8 cellular contexts compared by ENCODE assay signal in the genomic region with DNA sequence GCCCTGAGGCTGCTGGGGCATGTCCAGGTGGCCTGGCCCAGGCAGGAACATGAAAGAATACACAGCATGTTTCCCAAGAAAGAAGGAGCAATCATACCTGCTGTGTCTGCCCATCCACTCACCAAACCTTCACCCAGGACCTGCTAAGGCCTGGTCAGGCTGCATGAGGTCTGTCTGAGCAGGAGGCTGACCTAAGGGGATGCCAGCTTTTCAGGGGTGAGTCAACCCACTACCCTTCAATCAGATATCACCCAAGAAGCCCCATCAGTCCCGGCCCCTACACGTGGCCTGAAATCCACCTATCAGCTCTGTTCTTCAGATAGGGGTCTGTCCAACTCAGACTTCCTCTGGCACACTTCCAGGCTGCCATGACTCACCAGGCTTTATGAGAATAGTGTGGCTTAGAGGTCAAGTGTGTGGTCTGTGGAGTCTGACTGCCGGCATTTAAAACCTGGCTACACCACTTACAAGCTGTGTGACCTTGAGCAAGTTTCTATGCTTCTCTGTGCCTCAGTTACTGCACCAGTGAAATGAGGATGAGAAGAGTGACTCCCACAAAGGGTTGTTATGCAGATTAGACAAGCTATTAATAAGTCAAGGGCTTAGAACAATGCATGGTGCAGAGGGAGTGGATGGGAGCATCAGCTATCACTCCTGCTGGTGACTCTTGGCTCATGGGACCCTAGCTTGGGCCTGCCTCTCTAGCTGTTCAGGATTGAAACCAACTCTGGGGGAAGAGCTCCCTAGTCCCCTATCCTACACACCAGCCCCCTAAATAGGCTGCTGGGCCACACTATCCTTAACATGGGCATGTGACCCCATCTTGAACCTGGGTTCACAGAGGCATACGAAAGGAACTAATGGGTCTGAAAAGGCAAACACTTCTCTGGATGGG.
DNase-seq lines count a peak whose midpoint lies in the region; ATAC-seq lines count a peak whose summit lies in the region.

No MANE protein-coding gene starts in this region.

- H4K91ac ChIP-seq in neuronal stem cell (ENCODE audit: low read depth, low read length, poor library complexity): no peak overlapping the region

- no CpG with 5 or more reads among the region's 4 CpGs for WGBS in neuronal stem cell (ENCODE audit: extremely low coverage in 2 of 2, insufficient read length in 2 of 2, insufficient replicate concordance in 1 of 2), 2 donors

- no peak overlapping the region for H2BK5ac ChIP-seq in neuronal stem cell (ENCODE audit: low read length)

- H3K9ac ChIP-seq in neuronal stem cell (ENCODE audit: low read depth, low read length, poor library complexity): no peak overlapping the region

- H4K8ac ChIP-seq in neuronal stem cell (ENCODE audit: low read depth, low read length): no peak overlapping the region

- ATAC-seq in activated T-cell treated with anti-CD3 and anti-CD28 coated beads, Interleukin-2, amount 50 U/mL, for 72 hours (replicated peaks in 1 of 2): peak; percentile 92 to 93

- H3K4me3 Mint-ChIP-seq in activated T-cell treated with anti-CD3 and anti-CD28 coated beads, Interleukin-2, amount 50 U/mL, for 72 hours: peak overlapping the region; percentile 3 to 33

- H3K4me2 ChIP-seq in neuronal stem cell (ENCODE audit: insufficient read depth, low read length, poor library complexity, severe bottlenecking): no peak overlapping the region

- peaks cover 34% of the 10 kb centered on the region for H3K4me1 Mint-ChIP-seq in activated T-cell treated with anti-CD3 and anti-CD28 coated beads, Interleukin-2, amount 50 U/mL, for 72 hours (ENCODE audit: low read depth)

- no peaks in the 10 kb centered on the region for H3K27me3 ChIP-seq in neuronal stem cell (ENCODE audit: control insufficient read depth in 3 of 3, insufficient read depth in 3 of 3, low read depth in 1 of 3, low read length in 3 of 3)

- no peak overlapping the region for H3K14ac ChIP-seq in neuronal stem cell (ENCODE audit: low read length)

- no peaks in the 10 kb centered on the region for H3K4me1 ChIP-seq in neuronal stem cell (ENCODE audit: control insufficient read depth in 2 of 2, insufficient read depth in 1 of 2, low read depth in 1 of 2, low read length in 2 of 2)

- no peaks in the 10 kb centered on the region for H3K36me3 Mint-ChIP-seq in activated T-cell treated with anti-CD3 and anti-CD28 coated beads, Interleukin-2, amount 50 U/mL, for 72 hours (ENCODE audit: insufficient read depth in 2 of 2)

- no peak overlapping the region for H2BK120ac ChIP-seq in neuronal stem cell (ENCODE audit: low read depth, low read length)

- no peak overlapping the region for H3K23ac ChIP-seq in neuronal stem cell (ENCODE audit: low read depth, low read length, poor library complexity)

- H3K36me3 ChIP-seq in neuronal stem cell (replicated peaks in 1 of 2; ENCODE audit: control insufficient read depth in 2 of 2, insufficient read depth in 2 of 2, low read length in 2 of 2): peaks cover 0 to 32% of the 10 kb centered on the region in 2 donors

- H2AK5ac ChIP-seq in neuronal stem cell (ENCODE audit: low read depth, low read length): no peak overlapping the region

- no peaks in the 10 kb centered on the region for H3K9me3 ChIP-seq in neuronal stem cell (replicated peaks in 1 of 2; ENCODE audit: control insufficient read depth in 2 of 2, insufficient read depth in 1 of 2, low read depth in 1 of 2, low read length in 2 of 2)

- no peak overlapping the region for H2BK12ac ChIP-seq in neuronal stem cell (ENCODE audit: low read length)

- H3K79me1 ChIP-seq in neuronal stem cell (ENCODE audit: low read depth, low read length): no peaks in the 10 kb centered on the region

- H3K27ac Mint-ChIP-seq in activated T-cell treated with anti-CD3 and anti-CD28 coated beads, Interleukin-2, amount 50 U/mL, for 72 hours: peak overlapping the region; percentile 33

- H2AFZ ChIP-seq in neuronal stem cell (ENCODE audit: low read length): no peak overlapping the region

- no peaks in the 10 kb centered on the region for H3K9me3 Mint-ChIP-seq in activated T-cell treated with anti-CD3 and anti-CD28 coated beads, Interleukin-2, amount 50 U/mL, for 72 hours

- DNase-seq in activated CD4-positive, alpha-beta T cell treated with anti-CD3 and anti-CD28 coated beads, Interleukin-2, amount 50 U/mL, for 48 hours: peak; percentile 61 to 70
- DNase-seq in activated CD4-positive, alpha-beta T cell treated with anti-CD3 and anti-CD28 coated beads, Interleukin-2, amount 50 U/mL, for 1 hour: no peak
- DNase-seq in HK-2 (ENCODE audit: unreplicated experiment): peak; percentile 75
- peak; percentile 82 to 85 for DNase-seq in activated T-cell treated with anti-CD3 and anti-CD28 coated beads, Interleukin-2, amount 50 U/mL, for 72 hours
- peak; percentile 58 for DNase-seq in pulmonary artery endothelial cell (ENCODE audit: low read depth, low spot score)
- no peak for DNase-seq in DMS114 treated with DMSO at 0.1 percent for 48 hours (lab: John Stamatoyannopoulos, UW; ENCODE audit: unreplicated experiment)
- DNase-seq in neuronal stem cell (ENCODE audit: low spot score): no peak
- DNase-seq in NOMO-1 treated with DMSO at 0.1 percent for 48 hours (lab: John Stamatoyannopoulos, UW; ENCODE audit: unreplicated experiment): no peak

- no peak overlapping the region for H3K4me3 ChIP-seq in neuronal stem cell (ENCODE audit: low read length in 2 of 2)

- H3K27me3 Mint-ChIP-seq in activated T-cell treated with anti-CD3 and anti-CD28 coated beads, Interleukin-2, amount 50 U/mL, for 72 hours (ENCODE audit: low read depth): peaks cover 66% of the 10 kb centered on the region

- H3K18ac ChIP-seq in neuronal stem cell (ENCODE audit: low read length): no peak overlapping the region

- no peak overlapping the region for H3K27ac ChIP-seq in neuronal stem cell (replicated peaks; ENCODE audit: low read length)

- no peak overlapping the region for H2BK15ac ChIP-seq in neuronal stem cell (ENCODE audit: low read length)

- H3K4ac ChIP-seq in neuronal stem cell (ENCODE audit: low read length): no peak overlapping the region

Comparison
In these comparisons a context has a peak if more than half of its experiments do, and no peak if none do; other contexts are left out.
1. DNase-seq: peak in activated CD4-positive, alpha-beta T cell treated with anti-CD3 and anti-CD28 coated beads, Interleukin-2, amount 50 U/mL, for 48 hours (2 of 2), HK-2 (single experiment), activated T-cell treated with anti-CD3 and anti-CD28 coated beads, Interleukin-2, amount 50 U/mL, for 72 hours (2 of 2) and pulmonary artery endothelial cell (single experiment); none in activated CD4-positive, alpha-beta T cell treated with anti-CD3 and anti-CD28 coated beads, Interleukin-2, amount 50 U/mL, for 1 hour (single experiment), DMS114 treated with DMSO at 0.1 percent for 48 hours (single experiment), neuronal stem cell (single experiment) and NOMO-1 treated with DMSO at 0.1 percent for 48 hours (single experiment).